In the genomic region with DNA sequence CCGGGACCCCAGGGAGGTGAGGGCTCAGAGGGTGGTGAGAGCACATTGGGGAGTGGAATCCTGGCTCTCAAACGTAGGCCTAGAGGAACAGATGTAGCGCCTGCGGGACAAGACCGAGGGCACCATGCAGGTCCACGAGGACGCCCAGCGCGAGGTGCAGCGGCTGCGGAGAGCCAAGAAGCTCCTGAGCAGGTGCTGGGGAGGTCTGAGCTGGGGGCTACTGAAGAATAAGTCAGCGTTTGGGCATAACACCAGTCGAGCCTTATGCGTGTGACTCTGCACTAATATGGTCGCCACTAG, we compare ENCODE assay signal across 14 cellular contexts. TPM values are rescaled to one million over a fixed set of nuclear protein-coding genes. Genes with fewer than 3 reads are reported as not detected.
A peak's percentile ranks its signal among the peaks of the same experiment; 100 is the strongest.
DNase-seq lines count a peak whose midpoint lies in the region; ATAC-seq and TF ChIP-seq lines count a peak whose summit lies in the region.
"Had no signal": no experiment of that assay in that cellular context is flagged by ENCODE, and none has a peak within 500 bp of the region (broad histone marks: within the 10 kb centered on the region; RNA-seq: fewer than 3 reads in every experiment).

No MANE protein-coding gene starts in this region.

- H3K9me3 Mint-ChIP-seq in activated CD4-positive, alpha-beta T cell treated with anti-CD3 and anti-CD28 coated beads for 36 hours (ENCODE audit: low read depth): no peaks in the 10 kb centered on the region
- H3K9me3 Mint-ChIP-seq: activated T-helper 2 cell treated with anti-CD3 and anti-CD28 coated beads, Interferon-gamma antibody, Interleukin-2, Interleukin-4, amounts not matched to agents 10 μg/mL and 5 μg/mL and 100 μg/mL, durations not matched to agents 14 hours and 24 hours and 36 hours; effector memory CD8-positive, alpha-beta T cell had no signal

- peaks cover 3% of the 10 kb centered on the region for H3K27me3 Mint-ChIP-seq in activated CD4-positive, alpha-beta T cell treated with anti-CD3 and anti-CD28 coated beads for 36 hours

- peaks cover 44% of the 10 kb centered on the region for H3K27me3 ChIP-seq in NT2/D1 (ENCODE audit: insufficient read depth, insufficient read length)
- H3K27me3 ChIP-seq in hepatocyte: no peaks in the 10 kb centered on the region
- no peaks in the 10 kb centered on the region for H3K27me3 ChIP-seq in trophoblast cell (ENCODE audit: insufficient read depth, low read length)

- no peak for ATAC-seq in activated CD4-positive, alpha-beta T cell treated with anti-CD3 and anti-CD28 coated beads for 36 hours
- no peak for ATAC-seq in esophagus mucosa
- ATAC-seq in activated CD4-positive, CD25-positive, alpha-beta regulatory T cell treated with anti-CD3 and anti-CD28 coated beads, Interleukin-2, amount 50 U/mL, for 24 hours: no peak
- ATAC-seq in GM21619 (IDR thresholded peaks at IDR 0.05; ENCODE audit: unreplicated experiment): no peak
- ATAC-seq: effector memory CD8-positive, alpha-beta T cell had no signal

- H3K27ac Mint-ChIP-seq in activated CD4-positive, alpha-beta T cell treated with anti-CD3 and anti-CD28 coated beads for 36 hours: no peak overlapping the region
- H3K27ac Mint-ChIP-seq: activated T-helper 2 cell treated with anti-CD3 and anti-CD28 coated beads, Interferon-gamma antibody, Interleukin-2, Interleukin-4, amounts not matched to agents 10 μg/mL and 5 μg/mL and 100 μg/mL, durations not matched to agents 14 hours and 24 hours and 36 hours; effector memory CD8-positive, alpha-beta T cell had no signal

- H3K27ac ChIP-seq in hepatocyte (no peak overlapping the region), trophoblast cell (ENCODE audit: low read depth, low read length) (no peak overlapping the region)
- H3K27ac ChIP-seq: left lung had no signal

- H3K9me2 ChIP-seq in hepatocyte (replicated peaks; ENCODE audit: insufficient read depth): no peaks in the 10 kb centered on the region

- H3K9me3 ChIP-seq in NT2/D1 (ENCODE audit: insufficient read depth, low read length) (no peaks in the 10 kb centered on the region), hepatocyte (ENCODE audit: low read depth) (no peaks in the 10 kb centered on the region), trophoblast cell (ENCODE audit: insufficient read depth, low read depth, low read length) (no peaks in the 10 kb centered on the region)
- H3K9me3 ChIP-seq: left lung had no signal

- no peaks in the 10 kb centered on the region for H3K36me3 ChIP-seq in NT2/D1 (ENCODE audit: insufficient read depth, insufficient read length, low read length)
- H3K36me3 ChIP-seq in hepatocyte (replicated peaks; ENCODE audit: insufficient read depth, low read depth): no peaks in the 10 kb centered on the region
- no peaks in the 10 kb centered on the region for H3K36me3 ChIP-seq in trophoblast cell (ENCODE audit: control insufficient read depth in 1 of 2, insufficient read depth in 2 of 2, low read length in 2 of 2)
- H3K36me3 ChIP-seq: left lung had no signal

- 75% methylated on average over 14 of the region's 15 CpGs for WGBS in hepatocyte (ENCODE audit: low lambda C conversion rate, missing lambda C conversion rate)
- WGBS in trophoblast cell (ENCODE audit: extremely low coverage, insufficient coverage, insufficient read length): no CpG with 5 or more reads among the region's 15 CpGs

- H4K20me1 ChIP-seq in hepatocyte (ENCODE audit: insufficient read depth, poor library complexity, severe bottlenecking): no peaks in the 10 kb centered on the region

- no peak for DNase-seq in activated CD4-positive, alpha-beta T cell treated with anti-CD3 and anti-CD28 coated beads for 36 hours
- no peak for DNase-seq in activated CD4-positive, alpha-beta T cell treated with anti-CD3 and anti-CD28 coated beads for 48 hours
- DNase-seq in NT2/D1 (ENCODE audit: low read depth, low spot score): no peak
- DNase-seq in hepatocyte (ENCODE audit: low spot score): no peak
- peak in 1 of 2 donors; percentile 14 for DNase-seq in trophoblast cell
- DNase-seq: activated CD4-positive, alpha-beta T cell treated with anti-CD3 and anti-CD28 coated beads, Interleukin-2, amount 50 U/mL, for 48 hours; effector memory CD8-positive, alpha-beta T cell; NCI-H1417 treated with DMSO at 0.1 percent for 48 hours; RPMI8226 had no signal

- H3K79me2 ChIP-seq in hepatocyte (peaks cover 17% of the 10 kb centered on the region), trophoblast cell (ENCODE audit: control insufficient read depth, insufficient read depth, low read length, poor library complexity) (peaks cover 4% of the 10 kb centered on the region)

- no peak overlapping the region for H2BK120ac ChIP-seq in trophoblast cell (ENCODE audit: insufficient read depth, low read length, poor library complexity)

- H3K36me3 Mint-ChIP-seq in activated CD4-positive, alpha-beta T cell treated with anti-CD3 and anti-CD28 coated beads for 36 hours (ENCODE audit: low read depth): no peaks in the 10 kb centered on the region

- no peak overlapping the region for H2BK12ac ChIP-seq in trophoblast cell (ENCODE audit: low read length)

- intact Hi-C loops in activated CD4-positive, alpha-beta T cell treated with anti-CD3 and anti-CD28 coated beads for 36 hours (cut with DNase I, micrococcal nuclease): no loop called here

- no peak overlapping the region for H3K23ac ChIP-seq in trophoblast cell (ENCODE audit: low read length)

- H2AK5ac ChIP-seq in trophoblast cell (ENCODE audit: low read length): no peak overlapping the region

- TF ChIP-seq CTCF in hepatocyte (IDR thresholded peaks at IDR 0.05; ENCODE audit: poor library complexity): no peak

- POLR2A ChIA-PET in activated CD4-positive, alpha-beta T cell treated with anti-CD3 and anti-CD28 coated beads for 36 hours (lab: Charles Lee): no interaction called here

- H3K9ac ChIP-seq in NT2/D1 (ENCODE audit: insufficient read length, low read depth) (peak overlapping the region; percentile 59), trophoblast cell (ENCODE audit: low read length) (peak overlapping the region; percentile 46)

- no peak overlapping the region for H3K18ac ChIP-seq in trophoblast cell (ENCODE audit: low read length)

- H4K12ac ChIP-seq in trophoblast cell (ENCODE audit: low read depth, low read length): no peak overlapping the region

- no peak overlapping the region for H4K91ac ChIP-seq in trophoblast cell (ENCODE audit: low read depth, low read length)

- H3K4me2 ChIP-seq in hepatocyte: peak overlapping the region; percentile 89
- no peak overlapping the region for H3K4me2 ChIP-seq in trophoblast cell (ENCODE audit: low read length)

- H2AFZ ChIP-seq in hepatocyte (peak overlapping the region; percentile 66), trophoblast cell (ENCODE audit: insufficient read depth, low read length, poor library complexity) (no peak overlapping the region)

- H4K8ac ChIP-seq in trophoblast cell (ENCODE audit: low read depth, low read length): no peak overlapping the region

- peaks cover 17% of the 10 kb centered on the region for H3K4me1 Mint-ChIP-seq in activated CD4-positive, alpha-beta T cell treated with anti-CD3 and anti-CD28 coated beads for 36 hours

- CTCF ChIA-PET in activated CD4-positive, alpha-beta T cell treated with anti-CD3 and anti-CD28 coated beads for 36 hours (lab: Charles Lee): interaction anchor here (1.5 kb wide), 1 partner anchor 68 kb away, joined by 5 read pairs; no protein-coding TSS in a partner anchor

- H3K4me3 Mint-ChIP-seq in activated CD4-positive, alpha-beta T cell treated with anti-CD3 and anti-CD28 coated beads for 36 hours: peak overlapping the region; percentile 43

- H3K14ac ChIP-seq in trophoblast cell (ENCODE audit: low read length): no peak overlapping the region

- H3K4ac ChIP-seq in trophoblast cell (ENCODE audit: low read depth, low read length): no peak overlapping the region

- peaks cover 2% of the 10 kb centered on the region for H3K79me1 ChIP-seq in trophoblast cell (ENCODE audit: low read length)

- H3K4me3 ChIP-seq in NT2/D1 (ENCODE audit: insufficient read length, low read depth): peak overlapping the region; percentile 30
- H3K4me3 ChIP-seq in hepatocyte: no peak overlapping the region
- H3K4me3 ChIP-seq in trophoblast cell (ENCODE audit: low read depth, low read length): no peak overlapping the region

- no peaks in the 10 kb centered on the region for H3K4me1 ChIP-seq in NT2/D1 (ENCODE audit: insufficient read depth, insufficient read length)
- peaks cover 8% of the 10 kb centered on the region for H3K4me1 ChIP-seq in hepatocyte (ENCODE audit: insufficient read depth)
- peaks cover 3 to 8% of the 10 kb centered on the region in 2 experiments for H3K4me1 ChIP-seq in trophoblast cell (ENCODE audit: control insufficient read depth in 1 of 2, insufficient read depth in 2 of 2, low read length in 2 of 2)

- no peak overlapping the region for H2BK5ac ChIP-seq in trophoblast cell (ENCODE audit: low read depth, low read length, poor library complexity)

RNA-seq across cellular contexts. Expression of a gene that starts 2.6 kb away (rescaled TPM):
- total RNA-seq in activated CD4-positive, alpha-beta T cell treated with anti-CD3 and anti-CD28 coated beads for 36 hours: 1 to 10 TPM; 8.5 to 9.9 TPM
- 12.4 and 14.3 TPM in 2 replicates for total RNA-seq in hepatocyte
- 3.5 and 3.6 TPM in 2 replicates for polyA plus RNA-seq in hepatocyte
- 7.2 and 7.4 TPM in 2 replicates for polyA plus RNA-seq in trophoblast cell (2013)
- 6.7 TPM for total RNA-seq in esophagus mucosa
